Comparison of ENCODE assay signal across 18 cellular contexts in the genomic region with DNA sequence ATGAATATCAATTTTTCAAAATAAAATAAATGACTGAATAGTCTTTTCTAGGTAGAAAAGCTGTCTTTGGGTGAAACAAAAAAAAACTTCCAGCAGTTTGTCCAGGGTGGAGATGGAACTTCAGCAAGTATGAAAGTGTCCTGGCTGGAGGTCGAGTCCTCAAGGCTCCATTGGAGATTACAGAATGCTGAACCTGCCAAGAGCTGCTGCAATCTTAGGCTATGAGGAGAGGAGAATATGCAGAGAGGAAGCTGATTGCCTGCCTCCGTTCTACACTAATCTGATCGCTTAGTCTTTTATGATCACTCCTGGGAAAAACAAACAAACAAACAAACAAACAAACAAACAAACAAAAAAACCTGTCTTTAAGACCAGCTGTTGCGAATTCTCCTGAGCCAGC. TPM values are rescaled to one million over a fixed set of nuclear protein-coding genes. Genes with fewer than 3 reads are reported as not detected.
DNase-seq lines count a peak whose midpoint lies in the region; ATAC-seq and TF ChIP-seq lines count a peak whose summit lies in the region.
"Had no signal": no experiment of that assay in that cellular context is flagged by ENCODE, and none has a peak within 500 bp of the region (broad histone marks: within the 10 kb centered on the region; RNA-seq: fewer than 3 reads in every experiment).

No MANE protein-coding gene starts in this region.

- H3K27ac ChIP-seq in right atrium auricular region (no peak overlapping the region), adrenal gland (no peak overlapping the region), hepatocyte (no peak overlapping the region), testis (no peak overlapping the region)
- H3K27ac ChIP-seq: C4-2B had no signal

- no peaks in the 10 kb centered on the region for H3K79me2 ChIP-seq in hepatocyte

- H3K9me3 ChIP-seq in right atrium auricular region, result no peaks in the 10 kb centered on the region
- H3K9me3 ChIP-seq in adrenal gland (replicated peaks in 1 of 3), result no peaks in the 10 kb centered on the region
- no peaks in the 10 kb centered on the region for H3K9me3 ChIP-seq in hepatocyte (ENCODE audit: low read depth)
- no peaks in the 10 kb centered on the region for H3K9me3 ChIP-seq in testis

- H2AFZ ChIP-seq in hepatocyte, result no peak overlapping the region
- H2AFZ ChIP-seq: GM23338 had no signal

- TF ChIP-seq CTCF in right atrium auricular region (IDR thresholded peaks at IDR 0.05) (no peak), adrenal gland (IDR thresholded peaks at IDR 0.05) (no peak), hepatocyte (IDR thresholded peaks at IDR 0.05; ENCODE audit: poor library complexity) (no peak), testis (IDR thresholded peaks at IDR 0.05) (no peak)

- no peak overlapping the region for H3K4me2 ChIP-seq in hepatocyte
- H3K4me2 ChIP-seq: GM23338 had no signal

- 28 to 43% (median 36%) methylated on average over 4 of the region's 4 CpGs for WGBS in adrenal gland, 4 donors
- WGBS in hepatocyte (ENCODE audit: low lambda C conversion rate, missing lambda C conversion rate), result 14% methylated on average over 4 of the region's 4 CpGs
- 38 to 50% methylated on average over 4 of the region's 4 CpGs for WGBS in testis, 2 donors

- H3K4me3 ChIP-seq in right atrium auricular region, result no peak overlapping the region
- no peak overlapping the region for H3K4me3 ChIP-seq in adrenal gland
- no peak overlapping the region for H3K4me3 ChIP-seq in hepatocyte
- no peak overlapping the region for H3K4me3 ChIP-seq in testis
- H3K4me3 ChIP-seq: GM23338 had no signal

- H3K36me3 ChIP-seq in right atrium auricular region (no peaks in the 10 kb centered on the region), adrenal gland (replicated peaks in 1 of 2) (no peaks in the 10 kb centered on the region), hepatocyte (replicated peaks; ENCODE audit: insufficient read depth, low read depth) (no peaks in the 10 kb centered on the region), testis (ENCODE audit: low read depth, missing control alignments) (no peaks in the 10 kb centered on the region)

- no peak for DNase-seq in Right ventricle myocardium inferior (ENCODE audit: missing footprints)
- no peak for DNase-seq in right atrium auricular region (ENCODE audit: low spot score)
- DNase-seq in adrenal gland, result peak in 5 of 7 donors; percentile 21 to 67 (median 54)
- DNase-seq in hepatocyte (ENCODE audit: low spot score), result peak; percentile 26
- DNase-seq in testis, result peak; percentile 21
- DNase-seq in NCI-H1105 treated with DMSO at 0.1 percent for 48 hours (lab: John Stamatoyannopoulos, UW), result no peak
- DNase-seq in SHP77 (lab: John Stamatoyannopoulos, UW), result no peak
- no peak for DNase-seq in middle frontal gyrus (ENCODE audit: extremely low spot score, low spot score)
- DNase-seq: DND-41; GDM1; Karpas-422; NCI-H187 treated with DMSO at 0.1 percent for 48 hours; NCI-H2171; NCI-H510A; NK-92 treated with Interleukin-12 subunit alpha and Interleukin-12 subunit beta, amount 100 ng/mL, for 24 hours; PC-3 had no signal

- no peaks in the 10 kb centered on the region for H3K4me1 ChIP-seq in right atrium auricular region
- peaks cover 10 to 11% of the 10 kb centered on the region in 2 donors for H3K4me1 ChIP-seq in adrenal gland (replicated peaks in 1 of 2)
- H3K4me1 ChIP-seq in hepatocyte (ENCODE audit: insufficient read depth), result no peaks in the 10 kb centered on the region
- H3K4me1 ChIP-seq in testis, result no peaks in the 10 kb centered on the region

- no peaks in the 10 kb centered on the region for H3K9me2 ChIP-seq in hepatocyte (replicated peaks; ENCODE audit: insufficient read depth)

- H3K27me3 ChIP-seq in right atrium auricular region (no peaks in the 10 kb centered on the region), adrenal gland (no peaks in the 10 kb centered on the region), hepatocyte (no peaks in the 10 kb centered on the region), testis (no peaks in the 10 kb centered on the region)

- intact Hi-C loops in Right ventricle myocardium inferior (cut with DNase I), result no loop called here
- intact Hi-C loops in adrenal gland (cut with DNase I), result no loop called here
- intact Hi-C loops in testis (cut with DNase I; ENCODE audit: low total_unique reads), result no loop called here

- no peak for TF ChIP-seq POLR2A in adrenal gland (IDR thresholded peaks at IDR 0.05)
- TF ChIP-seq POLR2A in testis (IDR thresholded peaks at IDR 0.05), result no peak

- peak; percentile 84 for ATAC-seq in Right ventricle myocardium inferior
- ATAC-seq: GM23338, PC-3 had no signal

- H4K20me1 ChIP-seq in hepatocyte (ENCODE audit: insufficient read depth, poor library complexity, severe bottlenecking), result no peaks in the 10 kb centered on the region

RNA-seq across cellular contexts. Expression of a gene that starts 50.6 kb away (rescaled TPM):
- total RNA-seq in Right ventricle myocardium inferior, result 26.2 TPM
- 10 to 100 TPM in 1 of 2 donors, 1 to 10 TPM in 1; 7.2 to 22.9 TPM for total RNA-seq in right atrium auricular region
- total RNA-seq in adrenal gland, result 100 to 1,000 TPM in 1 of 8 donors, 10 to 100 TPM in 7; 11.4 to 107 (median 65.5) TPM
- 10 to 100 TPM; 35.1 to 50.6 (median 41.9) TPM for polyA plus RNA-seq in adrenal gland
- 263 and 294 TPM in 2 replicates for total RNA-seq in hepatocyte
- 148 and 177 TPM in 2 replicates for polyA plus RNA-seq in hepatocyte
- total RNA-seq in testis, result 10 to 100 TPM; 17.0 to 25.2 TPM
- polyA plus RNA-seq in testis (ENCODE audit: insufficient read depth, low read depth, low replicate concordance), result 28.0 TPM

Comparison
In these comparisons a context has a peak if more than half of its experiments do, and no peak if none do; other contexts are left out.
1. DNase-seq: peak in adrenal gland (5 of 7), hepatocyte (single experiment) and testis (single experiment); none in Right ventricle myocardium inferior (single experiment), right atrium auricular region (single experiment), NCI-H1105 treated with DMSO at 0.1 percent for 48 hours (single experiment), SHP77 (0 of 2) and middle frontal gyrus (single experiment).